30 cellular contexts compared by ENCODE assay signal in the genomic region with DNA sequence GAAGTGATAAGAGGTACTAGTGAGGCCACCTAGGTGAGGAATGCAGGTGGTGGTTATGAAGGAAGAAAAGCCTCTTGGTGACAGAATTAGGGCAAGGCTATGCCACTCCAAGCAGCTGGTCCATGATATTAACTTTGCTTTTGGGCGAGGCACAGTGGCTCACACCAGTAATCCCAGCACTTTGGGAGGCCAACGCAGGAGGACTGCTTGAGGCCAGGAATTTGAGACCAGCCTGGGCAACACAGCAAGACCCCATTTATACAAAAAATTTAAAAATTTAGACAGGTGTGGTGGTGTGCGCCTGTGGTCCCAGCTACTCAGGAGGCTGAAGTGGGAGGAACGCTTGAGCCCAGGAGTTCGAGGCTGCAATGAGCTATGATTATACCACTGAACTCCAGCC.
"Had no signal": no experiment of that assay in that cellular context is flagged by ENCODE, and none has a peak within 500 bp of the region (broad histone marks: within the 10 kb centered on the region; RNA-seq: fewer than 3 reads in every experiment).

No MANE protein-coding gene starts in this region.

- ATAC-seq: naive thymus-derived CD4-positive, alpha-beta T cell; natural killer cell; psoas muscle; right cardiac atrium; sciatic nerve; stimulated activated memory B cell treated with anti-CD40 and anti-IgM and Interleukin-4, amounts not matched to agents 10 μg/mL and 1 μg/mL and 100 μg/mL, for 72 hours; stimulated activated naive CD8-positive, alpha-beta T cell treated with anti-CD3 and anti-CD28 coated beads, Interleukin-15, amount 100 ng/mL, for 72 hours; stimulated activated naive CD8-positive, alpha-beta T cell treated with anti-CD3 and anti-CD28 coated beads, Interleukin-15, Interleukin-2, amounts not matched to agents 100 U/mL and 50 U/mL, for 24 hours; upper lobe of right lung had no signal

- H3K36me3 Mint-ChIP-seq: natural killer cell had no signal

- H3K4me1 Mint-ChIP-seq: natural killer cell; neural progenitor cell; stimulated activated memory B cell treated with anti-CD40 and anti-IgM and Interleukin-4, amounts not matched to agents 10 μg/mL and 1 μg/mL and 100 μg/mL, for 72 hours; stimulated activated naive CD8-positive, alpha-beta T cell treated with anti-CD3 and anti-CD28 coated beads, Interleukin-15, amount 100 ng/mL, for 72 hours had no signal

- H3K9me3 Mint-ChIP-seq: naive thymus-derived CD4-positive, alpha-beta T cell; natural killer cell; nephron; neural progenitor cell; stimulated activated memory B cell treated with anti-CD40 and anti-IgM and Interleukin-4, amounts not matched to agents 10 μg/mL and 1 μg/mL and 100 μg/mL, for 72 hours; stimulated activated naive CD8-positive, alpha-beta T cell treated with anti-CD3 and anti-CD28 coated beads, Interleukin-15, amount 100 ng/mL, for 72 hours; type B pancreatic cell had no signal

- DNase-seq: naive thymus-derived CD4-positive, alpha-beta T cell; natural killer cell; occipital lobe; ovary; posterior cingulate gyrus; psoas muscle; right cardiac atrium; spleen; stimulated activated CD4-positive, alpha-beta T cell treated with anti-CD3 and anti-CD28 coated beads, Interleukin-12 subunit alpha, Interleukin-12 subunit beta, amount 100 ng/mL, for 4 hours; stimulated activated CD4-positive, alpha-beta T cell treated with anti-CD3 and anti-CD28 coated beads, Interleukin-1b, Interleukin-23, amount 100 ng/mL, for 48 hours; stimulated activated CD4-positive, alpha-beta T cell treated with anti-CD3 and anti-CD28 coated beads, Interleukin-4, amount 100 ng/mL, for 1 hour; stimulated activated CD4-positive, alpha-beta T cell treated with anti-CD3 and anti-CD28 coated beads, Interleukin-4, amount 100 ng/mL, for 4 hours; stimulated activated CD8-positive, alpha-beta memory T cell treated with anti-CD3 and anti-CD28 coated beads, Interleukin-4, amount 100 ng/mL, for 48 hours; stimulated activated naive CD4-positive, alpha-beta T cell; stimulated activated naive CD8-positive, alpha-beta T cell treated with anti-CD3 and anti-CD28 coated beads, Interleukin-15, amount 100 ng/mL, for 72 hours; stimulated activated naive CD8-positive, alpha-beta T cell treated with anti-CD3 and anti-CD28 coated beads, Interleukin-15, Interleukin-2, amounts not matched to agents 100 U/mL and 50 U/mL, for 24 hours; thyroid gland; transverse colon; upper lobe of right lung; uterus had no signal

- H3K27ac ChIP-seq: neural progenitor cell, ovary, parathyroid adenoma, psoas muscle, skin epidermis, spleen, thoracic aorta, thyroid gland, transverse colon, upper lobe of right lung, uterus had no signal

- H3K4me1 ChIP-seq: neural progenitor cell, parathyroid adenoma, psoas muscle, spleen, thyroid gland, transverse colon, upper lobe of right lung, uterus had no signal

- H3K4me3 Mint-ChIP-seq: naive thymus-derived CD4-positive, alpha-beta T cell; natural killer cell; nephron; neural progenitor cell; stimulated activated memory B cell treated with anti-CD40 and anti-IgM and Interleukin-4, amounts not matched to agents 10 μg/mL and 1 μg/mL and 100 μg/mL, for 72 hours; stimulated activated naive CD8-positive, alpha-beta T cell treated with anti-CD3 and anti-CD28 coated beads, Interleukin-15, amount 100 ng/mL, for 72 hours; type B pancreatic cell had no signal

- H3K4me3 ChIP-seq: neural progenitor cell, ovary, psoas muscle, skin epidermis, smooth muscle cell, spleen, thoracic aorta, thyroid gland, transverse colon, upper lobe of right lung, uterus had no signal

- H3K27ac Mint-ChIP-seq: naive thymus-derived CD4-positive, alpha-beta T cell; natural killer cell; nephron; neural progenitor cell; progenitor cell of endocrine pancreas; stimulated activated memory B cell treated with anti-CD40 and anti-IgM and Interleukin-4, amounts not matched to agents 10 μg/mL and 1 μg/mL and 100 μg/mL, for 72 hours; stimulated activated naive CD8-positive, alpha-beta T cell treated with anti-CD3 and anti-CD28 coated beads, Interleukin-15, amount 100 ng/mL, for 72 hours; type B pancreatic cell had no signal

- H3K9me3 ChIP-seq: ovary, psoas muscle, spleen, thoracic aorta, thyroid gland, transverse colon, upper lobe of right lung, uterus had no signal

- H3K27me3 Mint-ChIP-seq: naive thymus-derived CD4-positive, alpha-beta T cell; progenitor cell of endocrine pancreas; stimulated activated memory B cell treated with anti-CD40 and anti-IgM and Interleukin-4, amounts not matched to agents 10 μg/mL and 1 μg/mL and 100 μg/mL, for 72 hours; stimulated activated naive CD8-positive, alpha-beta T cell treated with anti-CD3 and anti-CD28 coated beads, Interleukin-15, amount 100 ng/mL, for 72 hours; type B pancreatic cell had no signal

- H3K27me3 ChIP-seq: neural progenitor cell, ovary, spleen, thyroid gland, transverse colon, upper lobe of right lung, uterus had no signal

- H3K36me3 ChIP-seq: neural progenitor cell, ovary, transverse colon, uterus had no signal
